ENCODE assay signal across 10 cellular contexts in the genomic region with DNA sequence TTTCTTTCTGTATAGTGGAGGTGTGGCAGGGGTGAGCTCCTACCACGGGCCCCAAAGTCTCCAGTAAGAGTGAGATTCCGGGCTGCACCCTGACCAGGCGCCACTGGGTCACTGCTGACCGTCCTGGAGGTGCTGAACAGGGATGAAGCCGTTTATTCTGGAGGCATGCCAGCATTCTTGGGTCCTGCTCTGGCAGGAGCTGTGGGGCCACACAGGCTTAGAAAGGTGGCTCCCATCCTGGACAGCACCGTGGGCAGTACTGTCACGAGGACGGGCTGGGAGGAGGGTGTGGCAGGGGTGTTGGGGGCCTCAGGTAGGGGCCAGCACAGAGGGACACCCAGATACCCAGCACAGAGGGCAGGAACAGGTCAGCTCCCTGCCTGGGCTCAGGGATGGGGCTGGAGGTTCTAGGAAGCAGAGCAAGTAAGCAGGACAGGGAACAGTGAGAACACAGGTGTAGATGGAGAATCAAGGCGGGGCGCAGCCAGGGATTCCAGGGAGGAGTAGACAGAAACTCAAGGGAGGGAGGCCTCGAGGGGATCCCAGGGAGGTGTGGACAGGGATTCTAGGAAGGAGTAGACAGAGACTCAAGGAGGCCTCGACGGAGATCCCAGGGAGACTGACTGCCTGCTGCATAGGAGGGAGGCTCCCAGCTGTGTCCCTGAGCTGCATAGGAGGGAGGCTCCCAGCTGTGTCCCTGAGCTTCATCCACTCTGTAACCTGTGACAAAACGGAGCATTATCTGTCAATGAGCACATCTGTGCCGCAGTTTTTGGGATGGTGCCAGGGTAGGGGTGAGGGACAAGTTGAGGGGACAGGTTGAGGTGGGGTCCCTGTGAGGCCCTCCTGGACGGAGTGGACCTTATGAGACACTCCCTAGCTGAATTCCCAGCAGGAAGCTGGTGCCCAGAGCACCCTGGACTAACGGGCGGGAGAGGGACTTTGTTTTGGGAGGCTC. TPM values are rescaled to one million over a fixed set of nuclear protein-coding genes. Genes with fewer than 3 reads are reported as not detected.
DNase-seq lines count a peak whose midpoint lies in the region; ATAC-seq, FAIRE-seq and TF ChIP-seq lines count a peak whose summit lies in the region.
"Had no signal": no experiment of that assay in that cellular context is flagged by ENCODE, and none has a peak within 500 bp of the region (broad histone marks: within the 10 kb centered on the region; RNA-seq: fewer than 3 reads in every experiment).

No MANE protein-coding gene starts in this region.

- H3K4me3 Mint-ChIP-seq in astrocyte (ENCODE audit: unreplicated experiment), result peak overlapping the region; percentile 81
- H3K4me3 Mint-ChIP-seq in naive B cell, result peak overlapping the region; percentile 57 to 81 (median 74)

- no peak overlapping the region for H3K4me3 ChIP-seq in astrocyte (ENCODE audit: insufficient read depth, low read depth, low read length)
- H3K4me3 ChIP-seq in foreskin fibroblast (ENCODE audit: low read depth in 1 of 2, low read length in 2 of 2), result no peak overlapping the region
- H3K4me3 ChIP-seq: SJSA1 had no signal

- H3K9me3 Mint-ChIP-seq in astrocyte (ENCODE audit: unreplicated experiment), result no peaks in the 10 kb centered on the region
- H3K9me3 Mint-ChIP-seq in naive B cell, result no peaks in the 10 kb centered on the region

- H3K36me3 Mint-ChIP-seq in astrocyte (ENCODE audit: low read depth, unreplicated experiment), result peaks cover 4% of the 10 kb centered on the region
- peaks cover 0 to 8% of the 10 kb centered on the region in 2 donors for H3K36me3 Mint-ChIP-seq in naive B cell

- DNase-seq in DMS53 treated with DMSO at 0.1 percent for 48 hours (lab: John Stamatoyannopoulos, UW; ENCODE audit: unreplicated experiment) (peak; percentile 20), NCI-H146 (lab: John Stamatoyannopoulos, UW) (peak; percentile 63), astrocyte (ENCODE audit: low read depth) (peak; percentile 16), naive B cell (no peak), cerebellar nuclear complex (lab: John Stamatoyannopoulos, UW) (no peak), foreskin fibroblast (no peak)
- no peak for DNase-seq in stimulated activated CD4-positive, alpha-beta T cell treated with anti-CD3 and anti-CD28 coated beads, Interleukin-4, amount 100 ng/mL, for 1 hour

- peaks cover 10% of the 10 kb centered on the region for H3K27me3 ChIP-seq in astrocyte (ENCODE audit: insufficient read depth, low read length)

- ATAC-seq in naive B cell (ENCODE audit: low read depth in 2 of 2), result no peak
- ATAC-seq in HG03159 (IDR thresholded peaks at IDR 0.05; ENCODE audit: unreplicated experiment), result no peak

- no peak for TF ChIP-seq CTCF in astrocyte (IDR thresholded peaks at IDR 0.05; ENCODE audit: insufficient read depth, low read depth, low read length)
- TF ChIP-seq CTCF in foreskin fibroblast (IDR thresholded peaks at IDR 0.05; ENCODE audit: low read depth, low read length), result no peak

- H3K27ac Mint-ChIP-seq in astrocyte (ENCODE audit: unreplicated experiment) (peak overlapping the region; percentile 75), naive B cell (peak overlapping the region in 1 of 6 donors; percentile 59)

- H4K20me1 ChIP-seq in astrocyte (ENCODE audit: insufficient read depth, low read length), result peaks cover 18% of the 10 kb centered on the region

- H3K4me2 ChIP-seq in astrocyte (ENCODE audit: low read length), result peak overlapping the region; percentile 81

- peaks cover 8% of the 10 kb centered on the region for H3K4me1 ChIP-seq in astrocyte (ENCODE audit: insufficient read depth, low read length)

- peaks cover 21% of the 10 kb centered on the region for H3K79me2 ChIP-seq in astrocyte (ENCODE audit: insufficient read depth, low read length)

- FAIRE-seq in astrocyte (lab: Jason Lieb, UNC), result no peak
- FAIRE-seq: bronchial epithelial cell had no signal

- H3K9ac ChIP-seq in astrocyte (ENCODE audit: low read length), result peak overlapping the region; percentile 78

- no peaks in the 10 kb centered on the region for H3K9me3 ChIP-seq in astrocyte (ENCODE audit: insufficient read depth, low read depth, low read length)
- H3K9me3 ChIP-seq: SJSA1 had no signal

- no peak overlapping the region for H2AFZ ChIP-seq in astrocyte (ENCODE audit: low read depth, low read length)

- no peaks in the 10 kb centered on the region for H3K36me3 ChIP-seq in astrocyte (ENCODE audit: insufficient read depth, low read length)
- H3K36me3 ChIP-seq: SJSA1 had no signal

- H3K4me1 Mint-ChIP-seq in astrocyte (ENCODE audit: low read depth, unreplicated experiment), result peaks cover 2% of the 10 kb centered on the region
- peaks cover 5 to 12% (median 11%) of the 10 kb centered on the region in 3 donors for H3K4me1 Mint-ChIP-seq in naive B cell

- peaks cover 53% of the 10 kb centered on the region for H3K27me3 Mint-ChIP-seq in astrocyte (ENCODE audit: low read depth, unreplicated experiment)
- peaks cover 19 to 66% (median 64%) of the 10 kb centered on the region in 3 donors for H3K27me3 Mint-ChIP-seq in naive B cell

- H3K27ac ChIP-seq in astrocyte (ENCODE audit: low read depth, low read length), result peak overlapping the region; percentile 25
- H3K27ac ChIP-seq: SJSA1 had no signal

RNA-seq across cellular contexts. Expression of gene PLEKHG4B, which starts 1.1 kb away (rescaled TPM):
- 6.1 and 8.1 TPM in 2 replicates for total RNA-seq in astrocyte
- polyA plus RNA-seq in naive B cell (ENCODE audit: low read depth in 6 of 6), result under 1 TPM in 1 of 6 donors, not detected in 5; 0.03 TPM
- total RNA-seq: bronchial epithelial cell had no signal

Comparison
In these comparisons a context has a peak if more than half of its experiments do, and no peak if none do; other contexts are left out.
1. DNase-seq: peak in DMS53 treated with DMSO at 0.1 percent for 48 hours (single experiment), NCI-H146 (single experiment) and astrocyte (single experiment); none in naive B cell (single experiment), stimulated activated CD4-positive, alpha-beta T cell treated with anti-CD3 and anti-CD28 coated beads, Interleukin-4, amount 100 ng/mL, for 1 hour (single experiment), cerebellar nuclear complex (0 of 2) and foreskin fibroblast (0 of 2).